Comparison of ENCODE assay signal across 9 cellular contexts in the genomic region with DNA sequence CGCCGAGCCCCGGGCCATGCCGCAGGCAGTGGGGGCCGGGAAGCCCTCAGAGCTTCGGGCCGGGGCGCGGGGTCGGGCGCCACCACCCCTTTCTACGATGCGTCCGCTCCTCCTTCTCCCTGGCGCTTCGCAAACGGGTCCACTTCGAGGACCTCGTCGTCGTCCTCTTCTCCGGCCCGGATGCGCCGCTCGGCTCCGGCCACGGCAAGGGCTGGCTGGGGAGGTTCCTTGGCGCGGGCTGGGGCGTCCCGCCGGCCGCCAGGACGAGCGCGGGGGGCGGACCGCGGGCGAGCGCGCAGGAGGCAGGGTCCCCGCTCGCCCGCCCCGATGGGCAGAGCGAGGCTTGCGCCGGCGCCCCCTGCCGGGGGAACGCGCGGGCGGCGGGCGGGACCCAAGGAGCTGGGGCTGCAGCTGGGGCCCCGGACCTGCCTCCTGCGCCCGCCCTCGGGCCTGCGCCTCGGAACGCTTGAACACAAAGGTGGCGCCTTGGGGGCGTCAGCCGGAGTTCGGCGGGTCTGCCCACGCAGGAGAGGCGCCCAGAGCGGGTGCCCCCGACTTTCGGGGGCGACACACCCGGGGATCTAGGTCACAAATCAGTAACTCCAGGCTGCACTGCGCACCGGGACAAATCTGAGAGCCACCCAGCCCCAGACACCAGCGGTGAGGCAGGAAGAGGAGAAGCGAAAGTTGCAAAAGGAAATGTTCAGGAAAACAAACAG. TPM values are rescaled to one million over a fixed set of nuclear protein-coding genes. Genes with fewer than 3 reads are reported as not detected.
A peak's percentile ranks its signal among the peaks of the same experiment; 100 is the strongest.
DNase-seq lines count a peak whose midpoint lies in the region; ATAC-seq and TF ChIP-seq lines count a peak whose summit lies in the region.
"Had no signal": no experiment of that assay in that cellular context is flagged by ENCODE, and none has a peak within 500 bp of the region (broad histone marks: within the 10 kb centered on the region; RNA-seq: fewer than 3 reads in every experiment).

ROR2 (minus strand) TSS at position 283 of the 719 bp plus-strand sequence.

- H3K9me3 ChIP-seq in mesodermal cell (ENCODE audit: control insufficient read depth, low read length), result no peaks in the 10 kb centered on the region

- H3K4me1 Mint-ChIP-seq in endothelial cell (ENCODE audit: unreplicated experiment), result peaks cover 14% of the 10 kb centered on the region

- H3K4me2 ChIP-seq in KMS-11, result peak within 1 kb of the TSS; percentile 80

- H3K4me1 ChIP-seq in KMS-11 (ENCODE audit: low read depth, poor library complexity, severe bottlenecking) (peaks cover 21% of the 10 kb centered on the region), mesodermal cell (ENCODE audit: control insufficient read depth, insufficient read depth, low read length, poor library complexity, severe bottlenecking) (peaks cover 22% of the 10 kb centered on the region)

- no peaks in the 10 kb centered on the region for H3K36me3 ChIP-seq in KMS-11 (ENCODE audit: insufficient read depth)
- no peaks in the 10 kb centered on the region for H3K36me3 ChIP-seq in mesodermal cell (ENCODE audit: control insufficient read depth, insufficient read depth, low read length)

- peaks cover 13% of the 10 kb centered on the region for H3K27me3 Mint-ChIP-seq in endothelial cell (ENCODE audit: unreplicated experiment)

- no peaks in the 10 kb centered on the region for H3K9me3 Mint-ChIP-seq in endothelial cell (ENCODE audit: unreplicated experiment)

- TF ChIP-seq CTCF in KMS-11 (conservative IDR thresholded peaks at IDR 0.05; ENCODE audit: low read depth, low read length), result peak; percentile 35; the same call in 1 of the 2 replicates
- peak; percentile 81 for TF ChIP-seq CTCF in endothelial cell (IDR thresholded peaks at IDR 0.05; ENCODE audit: unreplicated experiment)

- 0% methylated on average over 25 to 62 of the region's 81 CpGs for WGBS in mesodermal cell (ENCODE audit: insufficient coverage in 2 of 2), 2 experiments

- no peaks in the 10 kb centered on the region for H4K20me1 ChIP-seq in KMS-11 (ENCODE audit: insufficient read depth)

- H3K4me3 Mint-ChIP-seq in endothelial cell (ENCODE audit: unreplicated experiment), result peak within 1 kb of the TSS; percentile 80

- no peaks in the 10 kb centered on the region for H3K27me3 ChIP-seq in KMS-11 (ENCODE audit: insufficient read depth, low read depth)

- peak within 1 kb of the TSS; percentile 56 for H3K9ac ChIP-seq in KMS-11

- H3K79me2 ChIP-seq in KMS-11 (ENCODE audit: insufficient read depth, low read depth), result peaks cover 7% of the 10 kb centered on the region; the same call in 1 of the 2 replicates

- DNase-seq in NCI-H82 (lab: John Stamatoyannopoulos, UW) (peak; percentile 71), NCI-H82 treated with DMSO at 0.1 percent for 48 hours (lab: John Stamatoyannopoulos, UW; ENCODE audit: unreplicated experiment) (no peak), endothelial cell (ENCODE audit: low spot score) (peak; percentile 91), putamen (ENCODE audit: low spot score) (no peak)
- peak; percentile 12 to 21 for DNase-seq in activated CD4-positive, alpha-beta T cell treated with anti-CD3 and anti-CD28 coated beads for 4 hours
- DNase-seq in stimulated activated naive CD8-positive, alpha-beta T cell treated with anti-CD3 and anti-CD28 coated beads, Interleukin-15, Interleukin-2, amounts not matched to agents 100 U/mL and 50 U/mL, for 24 hours, result peak; percentile 69

- H3K27ac Mint-ChIP-seq in endothelial cell (ENCODE audit: unreplicated experiment), result no peak within 1 kb of the TSS

- H3K27ac ChIP-seq in KMS-11 (no peak within 1 kb of the TSS), mesodermal cell (ENCODE audit: low read depth, low read length, severe bottlenecking) (peak within 1 kb of the TSS; percentile 26)

- H3K36me3 Mint-ChIP-seq in endothelial cell (ENCODE audit: low read depth, unreplicated experiment), result no peaks in the 10 kb centered on the region

- H3K4me3 ChIP-seq in KMS-11 (IDR thresholded peaks at IDR 0.05; ENCODE audit: insufficient read depth, low read depth, low read length), result no peak within 1 kb of the TSS
- H3K4me3 ChIP-seq in mesodermal cell (ENCODE audit: extremely low read depth, insufficient read depth, low read length, poor library complexity, severe bottlenecking), result peak within 1 kb of the TSS; percentile 57

- ATAC-seq in stimulated activated naive CD8-positive, alpha-beta T cell treated with anti-CD3 and anti-CD28 coated beads, Interleukin-15, Interleukin-2, amounts not matched to agents 100 U/mL and 50 U/mL, for 24 hours, result peak; percentile 82

- H2AFZ ChIP-seq in KMS-11 (ENCODE audit: low read depth), result peak within 1 kb of the TSS; percentile 83

RNA-seq across cellular contexts. Expression of gene ROR2, which starts in this region (rescaled TPM):
- 3.5 TPM for total RNA-seq in endothelial cell (ENCODE audit: unreplicated experiment)
- 10.1 TPM for polyA plus RNA-seq in mesodermal cell (2013, experiment 1 of 2)
- polyA plus RNA-seq in mesodermal cell (2013, experiment 2 of 2), result 9.2 TPM
- total RNA-seq: mononuclear cell had no signal

Comparison
In these comparisons a context has a peak if more than half of its experiments do, and no peak if none do; other contexts are left out.
1. DNase-seq: peak in NCI-H82 (single experiment), activated CD4-positive, alpha-beta T cell treated with anti-CD3 and anti-CD28 coated beads for 4 hours (2 of 2), endothelial cell (single experiment) and stimulated activated naive CD8-positive, alpha-beta T cell treated with anti-CD3 and anti-CD28 coated beads, Interleukin-15, Interleukin-2, amounts not matched to agents 100 U/mL and 50 U/mL, for 24 hours (single experiment); none in NCI-H82 treated with DMSO at 0.1 percent for 48 hours (single experiment) and putamen (single experiment).